1 cellular context compared by ENCODE assay signal in the genomic region with DNA sequence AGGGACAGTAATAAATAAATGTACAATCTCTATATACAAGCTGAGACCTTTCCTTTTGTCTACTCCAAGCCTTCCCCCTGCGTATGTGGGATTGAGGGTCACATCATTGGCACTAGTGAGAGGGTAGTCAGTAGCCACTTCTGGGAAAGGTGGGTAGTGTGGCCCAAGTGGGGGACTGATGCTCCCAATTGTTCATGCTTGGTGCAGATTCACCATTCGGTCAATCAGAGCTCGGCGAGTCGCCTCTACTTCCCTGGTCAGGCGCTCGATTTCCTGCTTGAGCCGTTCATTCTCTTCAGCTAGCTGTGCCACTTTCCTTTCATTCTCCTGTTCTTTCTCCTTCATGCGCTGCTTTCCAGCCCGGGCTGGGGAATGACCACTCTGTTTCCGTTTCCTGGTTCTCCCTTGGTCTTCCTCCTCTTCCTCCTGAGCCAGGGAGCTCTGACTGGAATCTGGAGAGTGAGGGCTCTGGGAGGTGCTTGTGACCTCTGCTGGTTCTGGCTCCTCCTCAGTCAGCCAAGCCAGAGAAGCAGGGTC.
TF ChIP-seq lines count a peak whose summit lies in the region.

No MANE protein-coding gene starts in this region.

TF ChIP-seq in GM12878, 131 proteins besides CTCF, POLR2A, EP300 and RAD21:
- TF ChIP-seq SMAD5 (IDR thresholded peaks at IDR 0.05; ENCODE audit: low read depth) (no peak), POLR2AphosphoS5 (IDR thresholded peaks at IDR 0.05; ENCODE audit: low read length) (peak; percentile 3; the same call in 1 of the 2 replicates)
TF ChIP-seq in GM12878: peak in this region for 1.
